ENCODE assay signal across 18 cellular contexts in genomic region chr10:60035984-60036383, GRCh38.
"Had no signal": no experiment of that assay in that cellular context is flagged by ENCODE, and none has a peak within 500 bp of the region (broad histone marks: within the 10 kb centered on the region; RNA-seq: fewer than 3 reads in every experiment).

No MANE protein-coding gene starts in this region.

- H3K4me1 Mint-ChIP-seq: immature natural killer cell had no signal

- H3K27me3 Mint-ChIP-seq: activated CD4-positive, alpha-beta memory T cell treated with anti-CD3 and anti-CD28 coated beads for 36 hours; activated CD4-positive, alpha-beta T cell treated with anti-CD3 and anti-CD28 coated beads for 36 hours; activated T-helper 17 cell treated with anti-CD3 and anti-CD28 coated beads, Interleukin-2, amount 50 U/mL, for 72 hours; dendritic cell treated with granulocyte-macrophage colony-stimulating factor and Interleukin-4, amounts not matched to agents 40 ng/mL and 50 ng/mL, for 4 days had no signal

- ATAC-seq: activated CD4-positive, alpha-beta T cell treated with anti-CD3 and anti-CD28 coated beads for 36 hours; activated T-helper 17 cell treated with anti-CD3 and anti-CD28 coated beads, Interleukin-2, amount 50 U/mL, for 72 hours; esophagus mucosa; gastrocnemius medialis; heart right ventricle; left ventricle myocardium superior; stimulated activated naive CD8-positive, alpha-beta T cell treated with anti-CD3 and anti-CD28 coated beads, Interleukin-15, Interleukin-2, amounts not matched to agents 100 U/mL and 50 U/mL, for 24 hours had no signal

- H3K27ac Mint-ChIP-seq: activated CD4-positive, alpha-beta memory T cell treated with anti-CD3 and anti-CD28 coated beads for 36 hours; activated CD4-positive, alpha-beta T cell treated with anti-CD3 and anti-CD28 coated beads for 36 hours; activated naive CD8-positive, alpha-beta T cell treated with anti-CD3 and anti-CD28 coated beads for 36 hours; activated T-helper 17 cell treated with anti-CD3 and anti-CD28 coated beads, Interleukin-2, amount 50 U/mL, for 72 hours; dendritic cell treated with granulocyte-macrophage colony-stimulating factor and Interleukin-4, amounts not matched to agents 40 ng/mL and 50 ng/mL, for 4 days; immature natural killer cell had no signal

- H3K4me3 Mint-ChIP-seq: activated CD4-positive, alpha-beta memory T cell treated with anti-CD3 and anti-CD28 coated beads for 36 hours; activated CD4-positive, alpha-beta T cell treated with anti-CD3 and anti-CD28 coated beads for 36 hours; activated naive CD8-positive, alpha-beta T cell treated with anti-CD3 and anti-CD28 coated beads for 36 hours; activated T-helper 17 cell treated with anti-CD3 and anti-CD28 coated beads, Interleukin-2, amount 50 U/mL, for 72 hours; dendritic cell treated with granulocyte-macrophage colony-stimulating factor and Interleukin-4, amounts not matched to agents 40 ng/mL and 50 ng/mL, for 4 days; immature natural killer cell had no signal

- H3K9me3 Mint-ChIP-seq: activated CD4-positive, alpha-beta memory T cell treated with anti-CD3 and anti-CD28 coated beads for 36 hours; activated naive CD8-positive, alpha-beta T cell treated with anti-CD3 and anti-CD28 coated beads for 36 hours; activated T-helper 17 cell treated with anti-CD3 and anti-CD28 coated beads, Interleukin-2, amount 50 U/mL, for 72 hours; dendritic cell treated with granulocyte-macrophage colony-stimulating factor and Interleukin-4, amounts not matched to agents 40 ng/mL and 50 ng/mL, for 4 days; immature natural killer cell had no signal

- DNase-seq: activated CD4-positive, alpha-beta memory T cell treated with anti-CD3 and anti-CD28 coated beads for 36 hours; activated CD4-positive, alpha-beta T cell treated with anti-CD3 and anti-CD28 coated beads for 36 hours; activated naive CD4-positive, alpha-beta T cell; activated naive CD8-positive, alpha-beta T cell treated with anti-CD3 and anti-CD28 coated beads for 36 hours; activated T-cell treated with anti-CD3 and anti-CD28 coated beads for 4 hours; amniotic stem cell; effector CD8-positive, alpha-beta T cell; gastrocnemius medialis; heart right ventricle; immature natural killer cell; left ventricle myocardium superior; occipital lobe; retina; stimulated activated naive CD8-positive, alpha-beta T cell treated with anti-CD3 and anti-CD28 coated beads, Interleukin-15, Interleukin-2, amounts not matched to agents 100 U/mL and 50 U/mL, for 24 hours had no signal

- H3K36me3 Mint-ChIP-seq: activated CD4-positive, alpha-beta memory T cell treated with anti-CD3 and anti-CD28 coated beads for 36 hours; activated naive CD8-positive, alpha-beta T cell treated with anti-CD3 and anti-CD28 coated beads for 36 hours; immature natural killer cell had no signal

- FAIRE-seq: urothelium cell line had no signal
